17 cellular contexts compared by ENCODE assay signal in genomic region chr19:17753976-17754375, GRCh38. TPM values are rescaled to one million over a fixed set of nuclear protein-coding genes. Genes with fewer than 3 reads are reported as not detected.
DNase-seq lines count a peak whose midpoint lies in the region; ATAC-seq, FAIRE-seq and TF ChIP-seq lines count a peak whose summit lies in the region.
"Had no signal": no experiment of that assay in that cellular context is flagged by ENCODE, and none has a peak within 500 bp of the region (broad histone marks: within the 10 kb centered on the region; RNA-seq: fewer than 3 reads in every experiment).

No MANE protein-coding gene starts in this region.

- H3K27me3 Mint-ChIP-seq in CD4-positive, CD25-positive, alpha-beta regulatory T cell: no peaks in the 10 kb centered on the region
- H3K27me3 Mint-ChIP-seq in naive thymus-derived CD8-positive, alpha-beta T cell: no peaks in the 10 kb centered on the region

- no peaks in the 10 kb centered on the region for H4K20me1 ChIP-seq in GM12878 (ENCODE audit: control insufficient read depth, insufficient read depth)

- no peak for TF ChIP-seq EP300 in GM12878 (IDR thresholded peaks at IDR 0.05; ENCODE audit: borderline replicate concordance in 1 of 2, control insufficient read depth in 1 of 2, low read depth in 2 of 2, low read length in 2 of 2)

- CTCF ChIA-PET in GM12878 (lab: Yijun Ruan, JAX) (interaction anchor here (0.8 to 6.8 kb wide), 23 partner anchors 10 to 258 kb away, joined by 3 to 85 read pairs (median 9); partner anchors contain the start of genes JAK3, MAP1S, PGLS and RPL18A), RWPE1 (lab: Yijun Ruan, JAX) (interaction anchor here (0.8 to 2.7 kb wide), 2 partner anchors 12 to 1105 kb away, joined by 3 to 10 read pairs; no protein-coding TSS in a partner anchor)

- WGBS in GM12878 (ENCODE audit: insufficient coverage, insufficient replicate concordance, low lambda C conversion rate, missing lambda C conversion rate): 35% methylated on average over 9 of the region's 9 CpGs

- peaks cover 30% of the 10 kb centered on the region for H3K79me2 ChIP-seq in GM12878 (ENCODE audit: control insufficient read depth, insufficient read depth, low read length)

- BruUV-seq in GM12878 (replicated peaks; lab: Mats Ljungman, UMichigan): no TSS peak

- no peak overlapping the region for H3K4me3 ChIP-seq in CD4-positive, CD25-positive, alpha-beta regulatory T cell (ENCODE audit: low read depth, low read length)
- H3K4me3 ChIP-seq in GM12878: no peak overlapping the region
- no peak overlapping the region for H3K4me3 ChIP-seq in brain microvascular endothelial cell (ENCODE audit: low read depth, low read length)
- H3K4me3 ChIP-seq: PC-9 had no signal

- H3K27me3 ChIP-seq in CD4-positive, CD25-positive, alpha-beta regulatory T cell (ENCODE audit: control insufficient read depth, insufficient read depth, low read length): no peaks in the 10 kb centered on the region
- H3K27me3 ChIP-seq in GM12878 (replicated peaks in 1 of 2; ENCODE audit: control insufficient read depth in 2 of 2, insufficient read depth in 2 of 2, low read length in 1 of 2): no peaks in the 10 kb centered on the region
- H3K27me3 ChIP-seq in brain microvascular endothelial cell (replicated peaks): no peaks in the 10 kb centered on the region
- H3K27me3 ChIP-seq: BE2C had no signal

- intact Hi-C loops in GM12878 (cut with micrococcal nuclease; ENCODE audit: unreplicated experiment): loop anchor here (2.0 to 5.0 kb wide), 2 partner anchors 23 to 37 kb away; partner anchors contain the start of gene MAP1S

- TF ChIP-seq CTCF in GM12878 (IDR thresholded peaks at IDR 0.05 in 2 of 3, conservative IDR thresholded peaks at IDR 0.05 in 1 of 3; ENCODE audit: control insufficient read depth in 2 of 3, extremely low read depth in 1 of 3, insufficient read depth in 1 of 3, low read depth in 3 of 3, low read length in 3 of 3) (no peak), RWPE1 (conservative IDR thresholded peaks at IDR 0.05; ENCODE audit: low read depth) (no peak), brain microvascular endothelial cell (IDR thresholded peaks at IDR 0.05; ENCODE audit: low read depth, low read length, missing control alignments) (no peak)

- H3K9me3 ChIP-seq in CD4-positive, CD25-positive, alpha-beta regulatory T cell (ENCODE audit: control insufficient read depth in 2 of 2, low read length in 2 of 2): no peaks in the 10 kb centered on the region
- no peaks in the 10 kb centered on the region for H3K9me3 ChIP-seq in GM12878 (replicated peaks; ENCODE audit: control insufficient read depth, insufficient read depth, low read length)
- H3K9me3 ChIP-seq: BE2C had no signal

- no peak for DNase-seq in CD4-positive, CD25-positive, alpha-beta regulatory T cell
- DNase-seq in NCI-H146 (lab: John Stamatoyannopoulos, UW): peak; percentile 58
- no peak for DNase-seq in GM12878 (ENCODE audit: low read depth, low spot score)
- no peak for DNase-seq in naive thymus-derived CD8-positive, alpha-beta T cell
- no peak for DNase-seq in RWPE1 (ENCODE audit: low spot score)
- DNase-seq in DMS153 treated with DMSO at 0.1 percent for 48 hours (lab: John Stamatoyannopoulos, UW; ENCODE audit: unreplicated experiment): no peak
- no peak for DNase-seq in NCI-H446 (lab: John Stamatoyannopoulos, UW)
- DNase-seq in brain microvascular endothelial cell: no peak
- DNase-seq: activated CD8-positive, alpha-beta memory T cell treated with anti-CD3 and anti-CD28 coated beads for 24 hours; activated naive CD4-positive, alpha-beta T cell treated with Interleukin-2 at 50 U/mL for 16 hours; BE2C; GF-D8; NCI-H2029; PC-9 had no signal

- FAIRE-seq in GM12878 (lab: Jason Lieb, UNC): no peak

- peaks cover 33% of the 10 kb centered on the region for H3K36me3 ChIP-seq in CD4-positive, CD25-positive, alpha-beta regulatory T cell (ENCODE audit: control insufficient read depth, insufficient read depth, low read length)
- H3K36me3 ChIP-seq in GM12878 (ENCODE audit: control insufficient read depth in 2 of 2, insufficient read depth in 2 of 2, low read length in 1 of 2) (peaks cover 0 to 5% of the 10 kb centered on the region in 2 experiments; a peak in 3 of 4 replicates), brain microvascular endothelial cell (replicated peaks) (no peaks in the 10 kb centered on the region)
- H3K36me3 ChIP-seq: BE2C had no signal

- peaks cover 0 to 1% (median 0%) of the 10 kb centered on the region in 7 donors for H3K9me3 Mint-ChIP-seq in CD4-positive, CD25-positive, alpha-beta regulatory T cell
- no peaks in the 10 kb centered on the region for H3K9me3 Mint-ChIP-seq in naive thymus-derived CD8-positive, alpha-beta T cell
- H3K9me3 Mint-ChIP-seq: T-helper 1 cell treated with Interleukin-12 subunit alpha and Interleukin-12 subunit beta and Interleukin-4 antibody, amounts not matched to agents 30 μg/mL and 1 μg/mL, for 36 hours had no signal

- TF ChIP-seq POLR2A in GM12878 (IDR thresholded peaks at IDR 0.05; ENCODE audit: low read depth, low read length): no peak

- POLR2A ChIA-PET in GM12878 (lab: Charles Lee): interaction anchor here (0.6 to 3.0 kb wide), 8 partner anchors 9 to 636 kb away, joined by 3 to 23 read pairs (median 7); partner anchors contain the start of gene MAP1S
- POLR2A ChIA-PET in naive thymus-derived CD8-positive, alpha-beta T cell (lab: Charles Lee): interaction anchor here (1.3 to 2.2 kb wide), 3 partner anchors 31 to 106 kb away, joined by 3 to 5 read pairs (median 5); partner anchors contain the start of gene RPL18A
- POLR2A ChIA-PET in RWPE1 (lab: Yijun Ruan, JAX; ENCODE audit: low non-redundant PET): no interaction called here

- peak overlapping the region; percentile 10 to 68 (median 51) for H3K4me3 Mint-ChIP-seq in CD4-positive, CD25-positive, alpha-beta regulatory T cell
- H3K4me3 Mint-ChIP-seq in naive thymus-derived CD8-positive, alpha-beta T cell: peak overlapping the region in 4 of 10 donors; percentile 10 to 58 (median 26)

- RAD21 ChIA-PET in GM12878 (lab: Charles Lee; ENCODE audit: unreplicated experiment): interaction anchor here (0.9 to 6.7 kb wide), 23 partner anchors 9 to 232 kb away, joined by 3 to 96 read pairs (median 7); partner anchors contain the start of genes JAK3, MAP1S and RPL18A

- no peak for ATAC-seq in CD4-positive, CD25-positive, alpha-beta regulatory T cell (ENCODE audit: low read depth in 2 of 2)
- no peak for ATAC-seq in GM12878
- no peak for ATAC-seq in naive thymus-derived CD8-positive, alpha-beta T cell
- ATAC-seq: sciatic nerve had no signal

- H3K4me1 Mint-ChIP-seq in CD4-positive, CD25-positive, alpha-beta regulatory T cell: peaks cover 0 to 73% (median 37%) of the 10 kb centered on the region in 4 donors
- H3K4me1 Mint-ChIP-seq in naive thymus-derived CD8-positive, alpha-beta T cell: peaks cover 32 to 72% (median 65%) of the 10 kb centered on the region in 4 donors

- peak overlapping the region; percentile 82 for H3K4me2 ChIP-seq in GM12878 (ENCODE audit: control insufficient read depth, insufficient read depth)
- H3K4me2 ChIP-seq: PC-9 had no signal

- H3K27ac Mint-ChIP-seq in CD4-positive, CD25-positive, alpha-beta regulatory T cell: peak overlapping the region in 1 of 3 donors; percentile 32
- H3K27ac Mint-ChIP-seq in naive thymus-derived CD8-positive, alpha-beta T cell: peak overlapping the region in 7 of 10 donors; percentile 41 to 93 (median 77)

- H3K27ac ChIP-seq in CD4-positive, CD25-positive, alpha-beta regulatory T cell (ENCODE audit: insufficient read depth, low read length, poor library complexity, severe bottlenecking): no peak overlapping the region
- H3K27ac ChIP-seq in GM12878 (ENCODE audit: control insufficient read depth, insufficient read depth) (peak overlapping the region; percentile 67), RWPE1 (no peak overlapping the region), brain microvascular endothelial cell (no peak overlapping the region)
- H3K27ac ChIP-seq: PC-9 had no signal

- no peak overlapping the region for H2AFZ ChIP-seq in GM12878 (ENCODE audit: control insufficient read depth, low read depth, low read length)
- H2AFZ ChIP-seq: PC-9 had no signal

- no peak overlapping the region for H3K9ac ChIP-seq in GM12878 (ENCODE audit: control insufficient read depth, insufficient read depth, low read length)

- in situ Hi-C loops in GM12878 (cut with MboI) (no loop called here), brain microvascular endothelial cell (cut with HindIII; ENCODE audit: low pct_ligation_motif_present, low sequenced_read_pairs) (no loop called here)

- H3K4me1 ChIP-seq in CD4-positive, CD25-positive, alpha-beta regulatory T cell (ENCODE audit: control insufficient read depth, insufficient read depth, low read length, poor library complexity, severe bottlenecking): peaks cover 65% of the 10 kb centered on the region
- H3K4me1 ChIP-seq in GM12878 (ENCODE audit: control insufficient read depth, insufficient read depth, low read length): peaks cover 56% of the 10 kb centered on the region

- TF ChIP-seq RAD21 in GM12878 (IDR thresholded peaks at IDR 0.05; ENCODE audit: insufficient read depth, low read depth, low read length): no peak

- SMC1A ChIA-PET in GM12878 (lab: Charles Lee; ENCODE audit: uncharacterized antibody, unreplicated experiment): interaction anchor here (0.9 to 8.8 kb wide), 17 partner anchors 8 to 227 kb away, joined by 3 to 93 read pairs (median 5); partner anchors contain the start of genes MAP1S and RPL18A

- peaks cover 31% of the 10 kb centered on the region for H3K36me3 Mint-ChIP-seq in CD4-positive, CD25-positive, alpha-beta regulatory T cell
- peaks cover 0 to 44% (median 5%) of the 10 kb centered on the region in 3 donors for H3K36me3 Mint-ChIP-seq in naive thymus-derived CD8-positive, alpha-beta T cell

RNA-seq across cellular contexts. Expression of gene FCHO1, which starts 2.7 kb away (rescaled TPM):
- 71.9 TPM for total RNA-seq in CD4-positive, CD25-positive, alpha-beta regulatory T cell
- polyA plus RNA-seq in CD4-positive, CD25-positive, alpha-beta regulatory T cell: 10 to 100 TPM in 3 of 4 donors, 1 to 10 TPM in 1; 8.3 to 16.6 (median 13.7) TPM
- total RNA-seq in GM12878 (2013; cell fraction: nucleolus; rRNA removed): 133 and 141 TPM in 2 replicates
- 24.3 and 25.2 TPM in 2 replicates for total RNA-seq in GM12878 (2014; rRNA removed)
- 12.2 and 12.5 TPM in 2 replicates for total RNA-seq in GM12878 (2014; rRNA removed; fragmentation: Illumina TruSeq; extraction: Trizol)
- total RNA-seq in GM12878 (2021): 36.9 and 45.8 TPM in 2 replicates
- 10.8 TPM for polyA plus RNA-seq in GM12878 (2011; ENCODE audit: low read depth)
- polyA plus RNA-seq in GM12878 (2011; rRNA removed): 4.3 and 7.2 TPM in 2 replicates
- 8.2 and 10.2 TPM in 2 replicates for polyA plus RNA-seq in GM12878 (2011; cell fraction: cytosol; rRNA removed)
- polyA plus RNA-seq in GM12878 (2011; cell fraction: nucleus; rRNA removed): 57.4 and 76.4 TPM in 2 replicates
- polyA plus RNA-seq in GM12878 (2012): 24.4 and 28.1 TPM in 2 replicates
- 6.9 and 11.7 TPM in 2 replicates for polyA plus RNA-seq in GM12878 (2014; fragmentation: Illumina TruSeq; extraction: Trizol)
- polyA plus RNA-seq in GM12878 (2014; fragmentation: Nextera tagmentation; extraction: Ambion mirVana): under 1 TPM; 0.14 to 0.73 TPM
- 19.2 and 22.7 TPM in 2 replicates for polyA plus RNA-seq in GM12878 (2014; rRNA removed)
- polyA plus RNA-seq in GM12878 (2016; fragmentation: Nextera tagmentation; extraction: Ambion mirVana): 10 to 100 TPM; 24.4 to 28.4 TPM
- 30.5 and 47.3 TPM in 2 replicates for polyA minus RNA-seq in GM12878 (2011; rRNA and poly(A)+ RNA removed)
- polyA minus RNA-seq in GM12878 (2011; cell fraction: cytosol; rRNA and poly(A)+ RNA removed): 11.3 and 13.5 TPM in 2 replicates
- polyA minus RNA-seq in GM12878 (2011; cell fraction: nucleus; rRNA and poly(A)+ RNA removed): 62.5 and 90.0 TPM in 2 replicates
- total RNA-seq in naive thymus-derived CD8-positive, alpha-beta T cell: 10 to 100 TPM; 94.1 to 99.7 TPM
- 10 to 100 TPM; 11.2 to 31.8 (median 16.4) TPM for polyA plus RNA-seq in naive thymus-derived CD8-positive, alpha-beta T cell

RNA-seq across cellular contexts. Expression of gene MAP1S, which starts 34.7 kb away (rescaled TPM):
- 47.6 TPM for total RNA-seq in CD4-positive, CD25-positive, alpha-beta regulatory T cell
- 10 to 100 TPM; 14.0 to 26.6 (median 20.1) TPM for polyA plus RNA-seq in CD4-positive, CD25-positive, alpha-beta regulatory T cell
- total RNA-seq in GM12878 (2013; cell fraction: nucleolus; rRNA removed): 18.5 and 19.7 TPM in 2 replicates
- 13.8 and 14.6 TPM in 2 replicates for total RNA-seq in GM12878 (2014; rRNA removed)
- 6.4 and 6.6 TPM in 2 replicates for total RNA-seq in GM12878 (2014; rRNA removed; fragmentation: Illumina TruSeq; extraction: Trizol)
- 63.9 and 65.3 TPM in 2 replicates for total RNA-seq in GM12878 (2021)
- 14.1 TPM for polyA plus RNA-seq in GM12878 (2011; ENCODE audit: low read depth)
- polyA plus RNA-seq in GM12878 (2011; rRNA removed): 1.9 and 6.6 TPM in 2 replicates
- 17.1 and 17.3 TPM in 2 replicates for polyA plus RNA-seq in GM12878 (2011; cell fraction: cytosol; rRNA removed)
- 26.6 and 44.9 TPM in 2 replicates for polyA plus RNA-seq in GM12878 (2011; cell fraction: nucleus; rRNA removed)
- 60.1 and 64.9 TPM in 2 replicates for polyA plus RNA-seq in GM12878 (2012)
- polyA plus RNA-seq in GM12878 (2014; fragmentation: Illumina TruSeq; extraction: Trizol): 2.9 and 16.8 TPM in 2 replicates
- 1 to 10 TPM; 2.1 to 3.4 TPM for polyA plus RNA-seq in GM12878 (2014; fragmentation: Nextera tagmentation; extraction: Ambion mirVana)
- polyA plus RNA-seq in GM12878 (2014; rRNA removed): 15.5 and 22.2 TPM in 2 replicates
- polyA plus RNA-seq in GM12878 (2016; fragmentation: Nextera tagmentation; extraction: Ambion mirVana): 10 to 100 TPM; 26.5 to 31.8 TPM
- 34.7 and 45.5 TPM in 2 replicates for polyA minus RNA-seq in GM12878 (2011; rRNA and poly(A)+ RNA removed)
- polyA minus RNA-seq in GM12878 (2011; cell fraction: cytosol; rRNA and poly(A)+ RNA removed): 41.9 and 52.7 TPM in 2 replicates
- polyA minus RNA-seq in GM12878 (2011; cell fraction: nucleus; rRNA and poly(A)+ RNA removed): 9.9 and 19.7 TPM in 2 replicates
- total RNA-seq in naive thymus-derived CD8-positive, alpha-beta T cell: 10 to 100 TPM; 50.1 to 54.2 TPM
- 10 to 100 TPM; 13.8 to 40.0 (median 18.7) TPM for polyA plus RNA-seq in naive thymus-derived CD8-positive, alpha-beta T cell

RNA-seq across cellular contexts. Expression of gene B3GNT3, which starts 41.0 kb away (rescaled TPM):
- total RNA-seq in CD4-positive, CD25-positive, alpha-beta regulatory T cell: 0.47 TPM
- polyA plus RNA-seq in CD4-positive, CD25-positive, alpha-beta regulatory T cell: under 1 TPM in 1 of 4 donors, not detected in 3; 0.27 TPM
- total RNA-seq in GM12878 (2013; cell fraction: nucleolus; rRNA removed): not detected in 2 replicates
- total RNA-seq in GM12878 (2014; rRNA removed) (0.22 TPM in 1 of 2 replicates, not detected in the other), GM12878 (2014; rRNA removed; fragmentation: Illumina TruSeq; extraction: Trizol) (not detected in 2 replicates), GM12878 (2021) (0.08 TPM in 1 of 2 replicates, not detected in the other)
- not detected for polyA plus RNA-seq in GM12878 (2011; ENCODE audit: low read depth)
- polyA plus RNA-seq in GM12878 (2011; rRNA removed) (not detected in 2 replicates), GM12878 (2014; fragmentation: Illumina TruSeq; extraction: Trizol) (not detected in 2 replicates), GM12878 (2014; fragmentation: Nextera tagmentation; extraction: Ambion mirVana) (not detected), GM12878 (2014; rRNA removed) (not detected in 2 replicates), GM12878 (2016; fragmentation: Nextera tagmentation; extraction: Ambion mirVana) (not detected)
- not detected in 2 replicates for polyA plus RNA-seq in GM12878 (2011; cell fraction: cytosol; rRNA removed)
- polyA plus RNA-seq in GM12878 (2011; cell fraction: nucleus; rRNA removed): not detected in 2 replicates
- not detected in 2 replicates for polyA plus RNA-seq in GM12878 (2012)
- not detected in 2 replicates for polyA minus RNA-seq in GM12878 (2011; rRNA and poly(A)+ RNA removed)
- not detected in 2 replicates for polyA minus RNA-seq in GM12878 (2011; cell fraction: cytosol; rRNA and poly(A)+ RNA removed)
- not detected in 2 replicates for polyA minus RNA-seq in GM12878 (2011; cell fraction: nucleus; rRNA and poly(A)+ RNA removed)
- total RNA-seq in naive thymus-derived CD8-positive, alpha-beta T cell: not detected
- polyA plus RNA-seq in naive thymus-derived CD8-positive, alpha-beta T cell: under 1 TPM in 2 of 3 donors, not detected in 1; 0.13 to 0.20 TPM
- total RNA-seq: fibroblast of lung had no signal
- polyA plus RNA-seq: fibroblast of lung had no signal
